Comparison of ENCODE assay signal across 25 cellular contexts in genomic region chr11:75356613-75357012, GRCh38.
"Had no signal": no experiment of that assay in that cellular context is flagged by ENCODE, and none has a peak within 500 bp of the region (broad histone marks: within the 10 kb centered on the region; RNA-seq: fewer than 3 reads in every experiment).

No MANE protein-coding gene starts in this region.

- H3K27me3 ChIP-seq: heart right ventricle, tibial artery had no signal

- H3K36me3 Mint-ChIP-seq: activated naive CD4-positive, alpha-beta T cell treated with anti-CD3 and anti-CD28 coated beads, Interleukin-2, amount 10 ng/mL, durations not matched to agents 7 days and 5 days; brain; mesothelial cell of epicardium; stimulated activated effector memory CD8-positive, alpha-beta T cell treated with anti-CD3 and anti-CD28 coated beads, Interleukin-12 subunit alpha, Interleukin-12 subunit beta, amount 100 ng/mL, for 72 hours had no signal

- H3K27ac Mint-ChIP-seq: activated naive CD4-positive, alpha-beta T cell treated with anti-CD3 and anti-CD28 coated beads, Interleukin-2, amount 10 ng/mL, durations not matched to agents 7 days and 5 days; activated naive CD8-positive, alpha-beta T cell treated with anti-CD3 and anti-CD28 coated beads, Interleukin-2, amount 50 U/mL, for 24 hours; activated T-cell treated with anti-CD3 and anti-CD28 coated beads, Interleukin-2, amount 50 U/mL, for 72 hours; brain; effector memory CD8-positive, alpha-beta T cell; mesothelial cell of epicardium; stimulated activated effector memory CD8-positive, alpha-beta T cell treated with anti-CD3 and anti-CD28 coated beads, Interleukin-12 subunit alpha, Interleukin-12 subunit beta, amount 100 ng/mL, for 72 hours; stimulated activated naive CD8-positive, alpha-beta T cell treated with anti-CD3 and anti-CD28 coated beads, Interleukin-15, amount 100 ng/mL, for 72 hours; T-helper 1 cell treated with Interleukin-12 subunit alpha and Interleukin-12 subunit beta and Interleukin-4 antibody, amounts not matched to agents 30 μg/mL and 1 μg/mL, for 36 hours had no signal

- DNase-seq: activated CD4-positive, alpha-beta T cell treated with anti-CD3 and anti-CD28 coated beads for 4 hours; activated CD4-positive, alpha-beta T cell treated with anti-CD3 and anti-CD28 coated beads, Interleukin-2, amount 50 U/mL, for 48 hours; activated CD4-positive, CD25-positive, alpha-beta regulatory T cell; activated effector memory CD4-positive, alpha-beta T cell treated with Interleukin-2 at 50 U/mL for 16 hours; activated naive CD4-positive, alpha-beta T cell treated with anti-CD3 and anti-CD28 coated beads, Interleukin-2, amount 10 ng/mL, durations not matched to agents 7 days and 5 days; activated naive CD8-positive, alpha-beta T cell treated with anti-CD3 and anti-CD28 coated beads, Interleukin-2, amount 50 U/mL, for 24 hours; activated T-cell treated with anti-CD3 and anti-CD28 coated beads, Interleukin-2, amount 50 U/mL, for 72 hours; anterior cingulate cortex; effector memory CD8-positive, alpha-beta T cell; heart right ventricle; kidney; nucleus accumbens; stimulated activated CD4-positive, alpha-beta T cell treated with anti-CD3 and anti-CD28 coated beads, Interleukin-1b, Interleukin-23, amount 100 ng/mL, for 48 hours; stimulated activated naive CD8-positive, alpha-beta T cell treated with anti-CD3 and anti-CD28 coated beads, Interleukin-15, amount 100 ng/mL, for 72 hours; tibial artery had no signal

- ATAC-seq: activated naive CD8-positive, alpha-beta T cell treated with anti-CD3 and anti-CD28 coated beads, Interleukin-2, amount 50 U/mL, for 24 hours; activated T-cell treated with anti-CD3 and anti-CD28 coated beads, Interleukin-2, amount 50 U/mL, for 72 hours; effector memory CD8-positive, alpha-beta T cell; heart right ventricle; lower lobe of right lung; right cardiac atrium; stimulated activated effector memory CD8-positive, alpha-beta T cell treated with anti-CD3 and anti-CD28 coated beads, Interleukin-12 subunit alpha, Interleukin-12 subunit beta, amount 100 ng/mL, for 72 hours; stimulated activated naive CD8-positive, alpha-beta T cell treated with anti-CD3 and anti-CD28 coated beads, Interleukin-15, amount 100 ng/mL, for 72 hours had no signal

- H3K36me3 ChIP-seq: heart right ventricle, lower lobe of right lung, tibial artery had no signal

- H3K27ac ChIP-seq: epithelial cell of prostate, heart right ventricle, lower lobe of right lung, parathyroid adenoma, skin epidermis, tibial artery had no signal

- H3K4me3 Mint-ChIP-seq: activated naive CD4-positive, alpha-beta T cell treated with anti-CD3 and anti-CD28 coated beads, Interleukin-2, amount 10 ng/mL, durations not matched to agents 7 days and 5 days; activated naive CD8-positive, alpha-beta T cell treated with anti-CD3 and anti-CD28 coated beads, Interleukin-2, amount 50 U/mL, for 24 hours; activated T-cell treated with anti-CD3 and anti-CD28 coated beads, Interleukin-2, amount 50 U/mL, for 72 hours; brain; dendritic cell treated with granulocyte-macrophage colony-stimulating factor and Interleukin-4, amounts not matched to agents 40 ng/mL and 50 ng/mL, for 4 days; effector memory CD8-positive, alpha-beta T cell; mesothelial cell of epicardium; stimulated activated effector memory CD8-positive, alpha-beta T cell treated with anti-CD3 and anti-CD28 coated beads, Interleukin-12 subunit alpha, Interleukin-12 subunit beta, amount 100 ng/mL, for 72 hours; stimulated activated naive CD8-positive, alpha-beta T cell treated with anti-CD3 and anti-CD28 coated beads, Interleukin-15, amount 100 ng/mL, for 72 hours; T-helper 1 cell treated with Interleukin-12 subunit alpha and Interleukin-12 subunit beta and Interleukin-4 antibody, amounts not matched to agents 30 μg/mL and 1 μg/mL, for 36 hours had no signal

- H3K9me3 ChIP-seq: heart right ventricle, lower lobe of right lung, tibial artery had no signal

- H3K9ac ChIP-seq: parathyroid adenoma had no signal

- H3K4me1 ChIP-seq: parathyroid adenoma had no signal

- H3K4me3 ChIP-seq: heart right ventricle, lower lobe of right lung, skin epidermis, tibial artery had no signal

- H3K27me3 Mint-ChIP-seq: effector memory CD8-positive, alpha-beta T cell; stimulated activated naive CD8-positive, alpha-beta T cell treated with anti-CD3 and anti-CD28 coated beads, Interleukin-15, amount 100 ng/mL, for 72 hours had no signal

- H3K9me3 Mint-ChIP-seq: activated naive CD4-positive, alpha-beta T cell treated with anti-CD3 and anti-CD28 coated beads, Interleukin-2, amount 10 ng/mL, durations not matched to agents 7 days and 5 days; activated naive CD8-positive, alpha-beta T cell treated with anti-CD3 and anti-CD28 coated beads, Interleukin-2, amount 50 U/mL, for 24 hours; activated T-cell treated with anti-CD3 and anti-CD28 coated beads, Interleukin-2, amount 50 U/mL, for 72 hours; brain; dendritic cell treated with granulocyte-macrophage colony-stimulating factor and Interleukin-4, amounts not matched to agents 40 ng/mL and 50 ng/mL, for 4 days; effector memory CD8-positive, alpha-beta T cell; mesothelial cell of epicardium; stimulated activated effector memory CD8-positive, alpha-beta T cell treated with anti-CD3 and anti-CD28 coated beads, Interleukin-12 subunit alpha, Interleukin-12 subunit beta, amount 100 ng/mL, for 72 hours; stimulated activated naive CD8-positive, alpha-beta T cell treated with anti-CD3 and anti-CD28 coated beads, Interleukin-15, amount 100 ng/mL, for 72 hours; T-helper 1 cell treated with Interleukin-12 subunit alpha and Interleukin-12 subunit beta and Interleukin-4 antibody, amounts not matched to agents 30 μg/mL and 1 μg/mL, for 36 hours had no signal
